In genomic region chr22:28917747-28918543, GRCh38 we compare ENCODE assay signal across 8 cellular contexts. TPM values are rescaled to one million over a fixed set of nuclear protein-coding genes. Genes with fewer than 3 reads are reported as not detected.
DNase-seq lines count a peak whose midpoint lies in the region; ATAC-seq and TF ChIP-seq lines count a peak whose summit lies in the region.

No MANE protein-coding gene starts in this region.

- CTCF ChIA-PET in activated CD4-positive, alpha-beta T cell treated with anti-CD3 and anti-CD28 coated beads, Interleukin-2, amount 10 ng/mL, durations not matched to agents 7 days and 5 days (lab: Charles Lee): interaction anchor here (0.6 to 2.1 kb wide), 2 partner anchors 12 to 286 kb away, joined by 3 to 6 read pairs; no protein-coding TSS in a partner anchor

- ATAC-seq in body of pancreas: peak; percentile 92
- ATAC-seq in lung (ENCODE audit: insufficient read depth, low FRiP score): peak; percentile 39
- peak; percentile 53 for ATAC-seq in aorta (ENCODE audit: low FRiP score)
- no peak for ATAC-seq in GM19023 (IDR thresholded peaks at IDR 0.05; ENCODE audit: unreplicated experiment)

- no peak overlapping the region for H3K4me3 Mint-ChIP-seq in activated CD4-positive, alpha-beta T cell treated with anti-CD3 and anti-CD28 coated beads, Interleukin-2, amount 10 ng/mL, durations not matched to agents 7 days and 5 days

- DNase-seq in NCI-H345 (lab: John Stamatoyannopoulos, UW) (peak; percentile 28), NCI-H345 treated with DMSO at 0.1 percent for 48 hours (lab: John Stamatoyannopoulos, UW; ENCODE audit: unreplicated experiment) (no peak), body of pancreas (peak; percentile 57 to 74 (median 68)), lung (ENCODE audit: low spot score) (peak; percentile 52), aorta (peak in 1 of 2 donors; percentile 41), NCI-H146 (lab: John Stamatoyannopoulos, UW) (no peak)
- DNase-seq in activated CD4-positive, alpha-beta T cell treated with anti-CD3 and anti-CD28 coated beads, Interleukin-2, amount 10 ng/mL, durations not matched to agents 7 days and 5 days: no peak

- intact Hi-C loops in body of pancreas (cut with DNase I): no loop called here
- intact Hi-C loops in aorta (cut with DNase I): loop anchor here in 1 of 2 donors (5.0 kb wide), 1 partner anchor 34 kb away; no protein-coding TSS in a partner anchor

- WGBS in body of pancreas, 2 donors: 16 to 19% methylated on average over 11 to 12 of the region's 12 CpGs
- 32 to 55% methylated on average over 11 to 12 of the region's 12 CpGs for WGBS in lung, 2 donors
- 11 to 15% methylated on average over 12 of the region's 12 CpGs for WGBS in aorta, 2 donors

- H3K27me3 Mint-ChIP-seq in activated CD4-positive, alpha-beta T cell treated with anti-CD3 and anti-CD28 coated beads, Interleukin-2, amount 10 ng/mL, durations not matched to agents 7 days and 5 days: peaks cover 49% of the 10 kb centered on the region

- no peak for TF ChIP-seq POLR2A in body of pancreas (IDR thresholded peaks at IDR 0.05)

- no peaks in the 10 kb centered on the region for H3K27me3 ChIP-seq in body of pancreas
- no peaks in the 10 kb centered on the region for H3K27me3 ChIP-seq in lung (ENCODE audit: control insufficient read depth, insufficient read depth)
- no peaks in the 10 kb centered on the region for H3K27me3 ChIP-seq in aorta (ENCODE audit: control insufficient read depth in 1 of 2, insufficient read depth in 2 of 2, low read length in 1 of 2)

- H3K9me3 Mint-ChIP-seq in activated CD4-positive, alpha-beta T cell treated with anti-CD3 and anti-CD28 coated beads, Interleukin-2, amount 10 ng/mL, durations not matched to agents 7 days and 5 days: no peaks in the 10 kb centered on the region

- H3K36me3 Mint-ChIP-seq in activated CD4-positive, alpha-beta T cell treated with anti-CD3 and anti-CD28 coated beads, Interleukin-2, amount 10 ng/mL, durations not matched to agents 7 days and 5 days (ENCODE audit: low read depth): no peaks in the 10 kb centered on the region

- peaks cover 62% of the 10 kb centered on the region for H3K4me1 ChIP-seq in body of pancreas
- H3K4me1 ChIP-seq in lung (ENCODE audit: control insufficient read depth in 2 of 2, insufficient read depth in 2 of 2, low read length in 2 of 2): peaks cover 17 to 28% of the 10 kb centered on the region in 2 donors
- peaks cover 3 to 12% of the 10 kb centered on the region in 2 donors for H3K4me1 ChIP-seq in aorta (ENCODE audit: control insufficient read depth in 1 of 2, insufficient read depth in 2 of 2, low read length in 2 of 2)

- POLR2A ChIA-PET in activated CD4-positive, alpha-beta T cell treated with anti-CD3 and anti-CD28 coated beads, Interleukin-2, amount 10 ng/mL, durations not matched to agents 7 days and 5 days (lab: Charles Lee): no interaction called here

- no peak for TF ChIP-seq CTCF in body of pancreas (IDR thresholded peaks at IDR 0.05)
- no peak for TF ChIP-seq CTCF in lung (IDR thresholded peaks at IDR 0.05; ENCODE audit: control extremely low read depth, extremely low read depth)

- no peaks in the 10 kb centered on the region for H3K9me3 ChIP-seq in body of pancreas
- no peaks in the 10 kb centered on the region for H3K9me3 ChIP-seq in lung (ENCODE audit: control insufficient read depth in 2 of 2, insufficient read depth in 1 of 2, low read length in 1 of 2)
- no peaks in the 10 kb centered on the region for H3K9me3 ChIP-seq in aorta (ENCODE audit: control insufficient read depth, low read length)

- H3K27ac ChIP-seq in body of pancreas (peak overlapping the region; percentile 51 to 67 (median 60)), lung (ENCODE audit: low read depth in 1 of 2, low read length in 1 of 2) (peak overlapping the region; percentile 47 to 82), aorta (ENCODE audit: low read depth in 1 of 2, low read length in 2 of 2) (peak overlapping the region; percentile 22 to 84)

- H3K4me3 ChIP-seq in body of pancreas (no peak overlapping the region), lung (no peak overlapping the region), aorta (ENCODE audit: low read length in 2 of 2) (no peak overlapping the region)

- H3K4me1 Mint-ChIP-seq in activated CD4-positive, alpha-beta T cell treated with anti-CD3 and anti-CD28 coated beads, Interleukin-2, amount 10 ng/mL, durations not matched to agents 7 days and 5 days: no peaks in the 10 kb centered on the region

- H3K36me3 ChIP-seq in body of pancreas (replicated peaks in 1 of 2; ENCODE audit: insufficient read depth in 1 of 2, low read depth in 2 of 2) (no peaks in the 10 kb centered on the region), lung (ENCODE audit: control insufficient read depth in 2 of 2, insufficient read depth in 2 of 2, low read length in 2 of 2) (no peaks in the 10 kb centered on the region), aorta (ENCODE audit: control insufficient read depth in 1 of 2, insufficient read depth in 2 of 2, low read length in 1 of 2) (no peaks in the 10 kb centered on the region)

- H3K27ac Mint-ChIP-seq in activated CD4-positive, alpha-beta T cell treated with anti-CD3 and anti-CD28 coated beads, Interleukin-2, amount 10 ng/mL, durations not matched to agents 7 days and 5 days: no peak overlapping the region

RNA-seq across cellular contexts. Expression of gene ZNRF3, which starts 34.6 kb away (rescaled TPM):
- total RNA-seq in body of pancreas: 1 to 10 TPM; 7.8 to 8.6 TPM
- 10 to 100 TPM in 1 of 2 donors, 1 to 10 TPM in 1; 9.5 to 10.2 TPM for total RNA-seq in lung
- 1 to 10 TPM; 3.5 to 4.2 TPM for polyA plus RNA-seq in lung
- 10 to 100 TPM in 1 of 2 donors, 1 to 10 TPM in 1; 7.2 to 11.8 TPM for total RNA-seq in aorta
- 1 to 10 TPM; 1.4 to 2.9 TPM for polyA plus RNA-seq in aorta
- under 1 TPM; 0.58 to 0.72 TPM for total RNA-seq in activated CD4-positive, alpha-beta T cell treated with anti-CD3 and anti-CD28 coated beads, Interleukin-2, amount 10 ng/mL, durations not matched to agents 7 days and 5 days

Comparison
In these comparisons a context has a peak if more than half of its experiments do, and no peak if none do; other contexts are left out.
1. DNase-seq: peak in NCI-H345 (single experiment), body of pancreas (4 of 4) and lung (single experiment); none in NCI-H345 treated with DMSO at 0.1 percent for 48 hours (single experiment), NCI-H146 (single experiment) and activated CD4-positive, alpha-beta T cell treated with anti-CD3 and anti-CD28 coated beads, Interleukin-2, amount 10 ng/mL, durations not matched to agents 7 days and 5 days (single experiment).
2. RNA of gene ZNRF3, which starts 34.6 kb away (total RNA-seq): 7.2 to 11.8 TPM in aorta, 9.5 to 10.2 TPM in lung and 7.8 to 8.6 TPM in body of pancreas; 0.58 to 0.72 TPM in activated CD4-positive, alpha-beta T cell treated with anti-CD3 and anti-CD28 coated beads, Interleukin-2, amount 10 ng/mL, durations not matched to agents 7 days and 5 days; every median in the first group is over 4 times any median in the second.
3. Peak in every context shown above with its lines, with median percentiles within 50 percentile points of each other: H3K27ac ChIP-seq.